Comparison of ENCODE assay signal across 23 cellular contexts in the genomic region with DNA sequence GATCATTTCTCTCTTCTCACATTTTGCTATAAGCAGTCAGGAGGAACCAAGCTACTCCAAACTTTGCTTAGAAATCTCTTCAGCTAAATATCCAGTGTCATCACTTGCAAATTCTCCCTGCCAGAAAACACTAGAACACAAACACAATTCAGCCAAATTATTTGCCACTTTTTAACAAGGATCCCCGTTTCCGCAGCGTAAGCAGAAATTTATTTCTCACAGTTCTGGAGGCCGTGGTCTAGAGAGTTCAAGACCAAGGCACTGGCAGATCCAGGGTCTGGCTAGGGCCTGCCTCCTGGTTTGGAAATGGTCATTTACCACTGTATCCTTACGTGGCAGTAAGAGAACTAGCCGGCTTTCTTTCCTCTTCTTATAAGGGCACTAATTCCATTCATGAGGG.
DNase-seq lines count a peak whose midpoint lies in the region; ATAC-seq, FAIRE-seq and TF ChIP-seq lines count a peak whose summit lies in the region.
"Had no signal": no experiment of that assay in that cellular context is flagged by ENCODE, and none has a peak within 500 bp of the region (broad histone marks: within the 10 kb centered on the region; RNA-seq: fewer than 3 reads in every experiment).

No MANE protein-coding gene starts in this region.

- H4K20me1 ChIP-seq in HepG2 (ENCODE audit: insufficient read depth, low read length): no peaks in the 10 kb centered on the region
- H4K20me1 ChIP-seq in OCI-LY3 (ENCODE audit: insufficient read depth, low read length): no peaks in the 10 kb centered on the region

- no peaks in the 10 kb centered on the region for H3K4me1 Mint-ChIP-seq in nephron
- no peaks in the 10 kb centered on the region for H3K4me1 Mint-ChIP-seq in activated CD8-positive, alpha-beta T cell treated with anti-CD3 and anti-CD28 coated beads, Interleukin-2, amount 10 ng/mL, durations not matched to agents 7 days and 5 days (ENCODE audit: low read depth)
- H3K4me1 Mint-ChIP-seq: CD4-positive, alpha-beta memory T cell had no signal

- H3K36me3 ChIP-seq in HepG2 (replicated peaks in 1 of 2; ENCODE audit: control insufficient read depth in 1 of 2, insufficient read depth in 2 of 2, low read length in 2 of 2): no peaks in the 10 kb centered on the region
- H3K36me3 ChIP-seq in right lobe of liver: no peaks in the 10 kb centered on the region
- H3K36me3 ChIP-seq in OCI-LY3 (replicated peaks; ENCODE audit: low read depth, low read length): no peaks in the 10 kb centered on the region
- H3K36me3 ChIP-seq in parathyroid adenoma (ENCODE audit: control insufficient read depth, insufficient read depth, low read length): no peaks in the 10 kb centered on the region
- no peaks in the 10 kb centered on the region for H3K36me3 ChIP-seq in right atrium auricular region
- H3K36me3 ChIP-seq: HAP-1 had no signal

- TF ChIP-seq CTCF in HepG2 (CRISPR knock-in tag; IDR thresholded peaks at IDR 0.05): no peak
- TF ChIP-seq CTCF in right lobe of liver (IDR thresholded peaks at IDR 0.05): no peak
- TF ChIP-seq CTCF in OCI-LY3 (IDR thresholded peaks at IDR 0.05; ENCODE audit: low read depth, low read length): no peak
- no peak for TF ChIP-seq CTCF in nephron (IDR thresholded peaks at IDR 0.05; ENCODE audit: unreplicated experiment in 3 of 3)
- no peak for TF ChIP-seq CTCF in parathyroid adenoma (IDR thresholded peaks at IDR 0.05)
- no peak for TF ChIP-seq CTCF in right atrium auricular region (IDR thresholded peaks at IDR 0.05)
- TF ChIP-seq CTCF in omental fat pad (IDR thresholded peaks at IDR 0.05): no peak

- peaks cover 2% of the 10 kb centered on the region for H3K9me3 Mint-ChIP-seq in nephron
- no peaks in the 10 kb centered on the region for H3K9me3 Mint-ChIP-seq in activated CD8-positive, alpha-beta T cell treated with anti-CD3 and anti-CD28 coated beads, Interleukin-2, amount 10 ng/mL, durations not matched to agents 7 days and 5 days (ENCODE audit: insufficient read depth)
- H3K9me3 Mint-ChIP-seq: CD4-positive, alpha-beta memory T cell had no signal

- H2AFZ ChIP-seq in HepG2 (ENCODE audit: low read length) (no peak overlapping the region), OCI-LY3 (ENCODE audit: low read depth, low read length) (no peak overlapping the region), parathyroid adenoma (peak overlapping the region; percentile 9)

- no peaks in the 10 kb centered on the region for H3K27me3 ChIP-seq in HepG2 (ENCODE audit: control insufficient read depth in 1 of 2, insufficient read depth in 2 of 2, low read length in 2 of 2)
- H3K27me3 ChIP-seq in right lobe of liver: no peaks in the 10 kb centered on the region
- no peaks in the 10 kb centered on the region for H3K27me3 ChIP-seq in OCI-LY3 (ENCODE audit: low read depth, low read length)
- H3K27me3 ChIP-seq in parathyroid adenoma (ENCODE audit: control insufficient read depth, insufficient read depth, low read length): no peaks in the 10 kb centered on the region
- no peaks in the 10 kb centered on the region for H3K27me3 ChIP-seq in right atrium auricular region

- H3K27ac Mint-ChIP-seq in nephron: peak overlapping the region in 2 of 3 experiments; percentile 7 to 9
- H3K27ac Mint-ChIP-seq in activated CD8-positive, alpha-beta T cell treated with anti-CD3 and anti-CD28 coated beads, Interleukin-2, amount 10 ng/mL, durations not matched to agents 7 days and 5 days: no peak overlapping the region
- H3K27ac Mint-ChIP-seq: CD4-positive, alpha-beta memory T cell; HFFc6 had no signal

- no peaks in the 10 kb centered on the region for H3K27me3 Mint-ChIP-seq in nephron (ENCODE audit: low read depth)
- H3K27me3 Mint-ChIP-seq in activated CD8-positive, alpha-beta T cell treated with anti-CD3 and anti-CD28 coated beads, Interleukin-2, amount 10 ng/mL, durations not matched to agents 7 days and 5 days (ENCODE audit: low read depth): no peaks in the 10 kb centered on the region

- intact Hi-C loops in HepG2 (cut with micrococcal nuclease; ENCODE audit: unreplicated experiment) (no loop called here), right lobe of liver (cut with DNase I) (no loop called here)

- H3K79me2 ChIP-seq in HepG2 (ENCODE audit: insufficient read depth, low read length): no peaks in the 10 kb centered on the region
- no peaks in the 10 kb centered on the region for H3K79me2 ChIP-seq in OCI-LY3 (ENCODE audit: low read length)
- no peaks in the 10 kb centered on the region for H3K79me2 ChIP-seq in parathyroid adenoma

- in situ Hi-C loops in HepG2 (cut with HindIII; ENCODE audit: extremely low pct_ligation_motif_present, low pct_unique_long_range_greater_than_20kb): no loop called here

- H3K4me2 ChIP-seq in HepG2 (ENCODE audit: low read depth, low read length): no peak overlapping the region
- peak overlapping the region; percentile 40 for H3K4me2 ChIP-seq in OCI-LY3 (ENCODE audit: low read length)
- H3K4me2 ChIP-seq in parathyroid adenoma (ENCODE audit: low read length): no peak overlapping the region

- DNase-seq in HepG2 (ENCODE audit: low spot score) (no peak), right lobe of liver (no peak), right atrium auricular region (ENCODE audit: low spot score) (no peak), omental fat pad (ENCODE audit: low spot score) (no peak)
- DNase-seq in activated CD8-positive, alpha-beta T cell treated with anti-CD3 and anti-CD28 coated beads, Interleukin-2, amount 10 ng/mL, durations not matched to agents 7 days and 5 days: no peak
- DNase-seq: C1 segment of cervical spinal cord; Calu3; CD4-positive, alpha-beta memory T cell; COR-L47; DMS53; DMS79 treated with DMSO at 0.1 percent for 48 hours; GF-D8; GOT3; HFFc6 had no signal

- H3K4me1 ChIP-seq in HepG2 (ENCODE audit: insufficient read depth, low read length) (no peaks in the 10 kb centered on the region), right lobe of liver (no peaks in the 10 kb centered on the region), OCI-LY3 (ENCODE audit: low read length) (peaks cover 11% of the 10 kb centered on the region), parathyroid adenoma (peaks cover 25% of the 10 kb centered on the region), right atrium auricular region (no peaks in the 10 kb centered on the region)
- H3K4me1 ChIP-seq: HAP-1 had no signal

- no peak overlapping the region for H3K27ac ChIP-seq in HepG2 (ENCODE audit: extremely low read length, insufficient read depth, low read length)
- H3K27ac ChIP-seq in right lobe of liver: no peak overlapping the region
- no peak overlapping the region for H3K27ac ChIP-seq in OCI-LY3 (ENCODE audit: low read length)
- no peak overlapping the region for H3K27ac ChIP-seq in parathyroid adenoma
- no peak overlapping the region for H3K27ac ChIP-seq in right atrium auricular region
- H3K27ac ChIP-seq: 22Rv1 had no signal

- H3K9me3 ChIP-seq in HepG2 (ENCODE audit: low read length): no peaks in the 10 kb centered on the region
- H3K9me3 ChIP-seq in right lobe of liver: no peaks in the 10 kb centered on the region
- H3K9me3 ChIP-seq in OCI-LY3 (ENCODE audit: insufficient read depth, low read length): no peaks in the 10 kb centered on the region
- no peaks in the 10 kb centered on the region for H3K9me3 ChIP-seq in parathyroid adenoma (ENCODE audit: control insufficient read depth, low read length)
- no peaks in the 10 kb centered on the region for H3K9me3 ChIP-seq in right atrium auricular region
- H3K9me3 ChIP-seq: HAP-1 had no signal

- H3K36me3 Mint-ChIP-seq in nephron (ENCODE audit: low read depth): peaks cover 8% of the 10 kb centered on the region
- H3K36me3 Mint-ChIP-seq in activated CD8-positive, alpha-beta T cell treated with anti-CD3 and anti-CD28 coated beads, Interleukin-2, amount 10 ng/mL, durations not matched to agents 7 days and 5 days (ENCODE audit: low read depth): no peaks in the 10 kb centered on the region
- H3K36me3 Mint-ChIP-seq: CD4-positive, alpha-beta memory T cell had no signal

- TF ChIP-seq RAD21 in HepG2 (CRISPR knock-in tag; IDR thresholded peaks at IDR 0.05): no peak

- H3K4me3 Mint-ChIP-seq in nephron: no peak overlapping the region
- no peak overlapping the region for H3K4me3 Mint-ChIP-seq in activated CD8-positive, alpha-beta T cell treated with anti-CD3 and anti-CD28 coated beads, Interleukin-2, amount 10 ng/mL, durations not matched to agents 7 days and 5 days
- H3K4me3 Mint-ChIP-seq: CD4-positive, alpha-beta memory T cell; HFFc6 had no signal

- H3K9ac ChIP-seq in HepG2 (ENCODE audit: insufficient read depth, low read depth, low read length) (no peak overlapping the region), OCI-LY3 (ENCODE audit: low read length) (no peak overlapping the region), parathyroid adenoma (no peak overlapping the region)

- no peak for FAIRE-seq in HepG2 (lab: Jason Lieb, UNC)
- FAIRE-seq: A204.1, GM12891, GM18507, H54 had no signal

- CTCF ChIA-PET in HepG2 (lab: Yijun Ruan, JAX; ENCODE audit: low intra/inter-chr PET ratio, low total read pairs): no interaction called here
- CTCF ChIA-PET in activated CD8-positive, alpha-beta T cell treated with anti-CD3 and anti-CD28 coated beads, Interleukin-2, amount 10 ng/mL, durations not matched to agents 7 days and 5 days (lab: Charles Lee): no interaction called here

- BruUV-seq in HepG2 (replicated peaks; lab: Mats Ljungman, UMichigan): no TSS peak

- H3K4me3 ChIP-seq in HepG2 (replicated peaks in 1 of 3; ENCODE audit: insufficient read depth in 1 of 3, low read depth in 2 of 3, low read length in 3 of 3) (no peak overlapping the region), right lobe of liver (no peak overlapping the region), OCI-LY3 (ENCODE audit: low read length) (no peak overlapping the region), parathyroid adenoma (ENCODE audit: low read depth, low read length) (no peak overlapping the region), right atrium auricular region (no peak overlapping the region)
- H3K4me3 ChIP-seq: HAP-1 had no signal

- ATAC-seq in HepG2: no peak
- ATAC-seq in right lobe of liver: no peak
- ATAC-seq in activated CD8-positive, alpha-beta T cell treated with anti-CD3 and anti-CD28 coated beads, Interleukin-2, amount 10 ng/mL, durations not matched to agents 7 days and 5 days: no peak
- ATAC-seq in omental fat pad (ENCODE audit: low FRiP score): no peak

- POLR2A ChIA-PET in HepG2 (lab: Yijun Ruan, JAX): no interaction called here
- POLR2A ChIA-PET in activated CD8-positive, alpha-beta T cell treated with anti-CD3 and anti-CD28 coated beads, Interleukin-2, amount 10 ng/mL, durations not matched to agents 7 days and 5 days (lab: Charles Lee): no interaction called here

- WGBS in HepG2 (ENCODE audit: low lambda C conversion rate): 27% methylated on average over 6 of the region's 6 CpGs
- WGBS in right lobe of liver (ENCODE audit: insufficient coverage, low coverage, low lambda C conversion rate, missing lambda C conversion rate): 78% methylated on average over 6 of the region's 6 CpGs

- TF ChIP-seq EP300 in HepG2 (IDR thresholded peaks at IDR 0.05; ENCODE audit: low read depth in 2 of 2, low read length in 2 of 2) (no peak), HepG2 (CRISPR knock-in tag; IDR thresholded peaks at IDR 0.05; ENCODE audit: borderline replicate concordance) (no peak)

- TF ChIP-seq POLR2A in HepG2 (IDR thresholded peaks at IDR 0.05; ENCODE audit: insufficient read depth in 1 of 2, low read depth in 2 of 2, low read length in 2 of 2) (no peak), right lobe of liver (IDR thresholded peaks at IDR 0.05) (no peak)

TF ChIP-seq in HepG2, 621 proteins besides CTCF, POLR2A, EP300 and RAD21 (continues in another document):
- no peak for TF ChIP-seq ZFY (CRISPR knock-in tag; IDR thresholded peaks at IDR 0.05)
- TF ChIP-seq ZNF7 (CRISPR knock-in tag; IDR thresholded peaks at IDR 0.05): no peak
